In the genomic region with DNA sequence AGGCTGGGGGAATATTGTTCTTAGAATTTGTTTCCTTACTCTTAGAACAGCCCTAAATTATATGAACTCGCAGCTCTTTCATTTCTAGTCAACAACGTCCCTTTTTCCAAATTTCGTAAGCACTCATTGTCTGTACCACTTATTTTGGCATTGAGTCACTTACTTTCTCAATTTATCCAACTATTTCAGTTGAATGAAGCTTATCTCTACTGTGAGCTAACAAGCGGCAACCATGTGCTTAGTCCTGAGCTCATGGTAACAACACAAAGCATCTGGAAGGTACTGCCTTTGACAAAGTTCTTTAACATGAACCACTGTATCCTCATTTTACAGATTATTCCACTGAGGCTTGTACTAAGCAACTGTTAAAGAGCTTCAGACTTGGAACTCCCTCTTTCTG, we compare ENCODE assay signal across 12 cellular contexts.
DNase-seq lines count a peak whose midpoint lies in the region; ATAC-seq and TF ChIP-seq lines count a peak whose summit lies in the region.
"Had no signal": no experiment of that assay in that cellular context is flagged by ENCODE, and none has a peak within 500 bp of the region (broad histone marks: within the 10 kb centered on the region; RNA-seq: fewer than 3 reads in every experiment).

No MANE protein-coding gene starts in this region.

- dilution Hi-C loops in IMR-90 (cut with HindIII; ENCODE audit: low sequenced_read_pairs, unreplicated experiment), result no loop called here

- peak overlapping the region; percentile 68 to 86 for H4K8ac ChIP-seq in IMR-90 (ENCODE audit: low read depth in 2 of 2, low read length in 2 of 2)

- H3K9ac ChIP-seq in IMR-90 (ENCODE audit: low read depth, low read length) (peak overlapping the region; percentile 57; the same call in 1 of the 2 replicates), stomach smooth muscle (ENCODE audit: low read length in 2 of 2) (no peak overlapping the region)

- ATAC-seq in Right ventricle myocardium inferior, result peak; percentile 65
- ATAC-seq in IMR-90 (ENCODE audit: low read depth), result no peak
- ATAC-seq in GM18907 (IDR thresholded peaks at IDR 0.05; ENCODE audit: unreplicated experiment), result no peak

- H2AK5ac ChIP-seq in IMR-90 (ENCODE audit: low read depth, low read length), result peak overlapping the region; percentile 76

- peak overlapping the region; percentile 66 for H3K23ac ChIP-seq in IMR-90 (ENCODE audit: low read depth, low read length)

- H2BK120ac ChIP-seq in IMR-90 (ENCODE audit: low read depth, low read length), result peak overlapping the region; percentile 92

- H4K20me1 ChIP-seq in IMR-90 (ENCODE audit: insufficient read depth, low read length), result no peaks in the 10 kb centered on the region

- H3K4me3 Mint-ChIP-seq in chondrocyte (ENCODE audit: unreplicated experiment), result no peak overlapping the region

- no peaks in the 10 kb centered on the region for H3K36me3 Mint-ChIP-seq in chondrocyte (ENCODE audit: low read depth)

- peak overlapping the region; percentile 85 for H2BK20ac ChIP-seq in IMR-90 (ENCODE audit: low read depth, low read length)

- no peaks in the 10 kb centered on the region for H3K9me3 Mint-ChIP-seq in chondrocyte (ENCODE audit: low read depth)

- peaks cover 30% of the 10 kb centered on the region for H3K4me1 Mint-ChIP-seq in chondrocyte (ENCODE audit: low read depth)

- H3K79me1 ChIP-seq in IMR-90 (ENCODE audit: low read depth in 1 of 2, low read length in 2 of 2), result peaks cover 55 to 90% of the 10 kb centered on the region in 2 experiments

- no TSS peak for BruUV-seq in IMR-90 (replicated peaks; lab: Mats Ljungman, UMichigan)

- no peak overlapping the region for H3K4me2 ChIP-seq in IMR-90 (ENCODE audit: low read depth, low read length)

- TF ChIP-seq POLR2A in IMR-90 (IDR thresholded peaks at IDR 0.05; ENCODE audit: low read depth, low read length), result no peak; the same call in 1 of the 2 replicates

- H3K27me3 Mint-ChIP-seq in chondrocyte (ENCODE audit: low read depth), result no peaks in the 10 kb centered on the region

- TF ChIP-seq CTCF in IMR-90 (conservative IDR thresholded peaks at IDR 0.05; ENCODE audit: low read depth, low read length) (no peak), chondrocyte (IDR thresholded peaks at IDR 0.05) (no peak)

- CTCF ChIA-PET in IMR-90 (lab: Yijun Ruan, JAX), result interaction anchor here (1.0 kb wide), 1 partner anchor 47 kb away, joined by 3 read pairs; no protein-coding TSS in a partner anchor

- no peaks in the 10 kb centered on the region for H3K9me3 ChIP-seq in IMR-90 (ENCODE audit: control insufficient read depth, insufficient read depth, low read length)
- H3K9me3 ChIP-seq in stomach smooth muscle (ENCODE audit: control insufficient read depth in 2 of 2, low read length in 2 of 2), result no peaks in the 10 kb centered on the region
- H3K9me3 ChIP-seq: heart left ventricle had no signal

- peak overlapping the region; percentile 92; the same call in 1 of the 2 replicates for H3K27ac ChIP-seq in IMR-90 (ENCODE audit: insufficient read depth, low read length)
- peak overlapping the region; percentile 62 for H3K27ac ChIP-seq in stomach smooth muscle (ENCODE audit: low read length)

- peak overlapping the region; percentile 54 for H3K14ac ChIP-seq in IMR-90 (replicated peaks; ENCODE audit: low read depth, low read length)

- H3K4me1 ChIP-seq in IMR-90 (ENCODE audit: control insufficient read depth, insufficient read depth, low read length) (peaks cover 28% of the 10 kb centered on the region), stomach smooth muscle (ENCODE audit: control insufficient read depth, insufficient read depth, low read length) (peaks cover 10% of the 10 kb centered on the region)

- H3K36me3 ChIP-seq in IMR-90 (ENCODE audit: control insufficient read depth, insufficient read depth, low read length), result peaks cover 3% of the 10 kb centered on the region; the same call in 1 of the 2 replicates
- no peaks in the 10 kb centered on the region for H3K36me3 ChIP-seq in stomach smooth muscle (ENCODE audit: control insufficient read depth in 2 of 2, insufficient read depth in 2 of 2, low read length in 2 of 2)
- H3K36me3 ChIP-seq: heart left ventricle had no signal

- H3K4me3 ChIP-seq in IMR-90 (ENCODE audit: insufficient read depth, low read depth, low read length), result no peak overlapping the region
- H3K4me3 ChIP-seq in stomach smooth muscle (ENCODE audit: low read length in 2 of 2), result no peak overlapping the region
- H3K4me3 ChIP-seq: coronary artery, heart left ventricle, MG63 had no signal

- no peak for TF ChIP-seq RAD21 in IMR-90 (IDR thresholded peaks at IDR 0.05; ENCODE audit: low read length)

- intact Hi-C loops in Right ventricle myocardium inferior (cut with DNase I), result no loop called here
- intact Hi-C loops in cardiac septum (cut with DNase I), result no loop called here
- intact Hi-C loops in IMR-90 (cut with micrococcal nuclease), result loop anchor here (1.0 kb wide), 1 partner anchor 10 kb away; no protein-coding TSS in a partner anchor

- H2BK15ac ChIP-seq in IMR-90 (ENCODE audit: low read depth, low read length), result peak overlapping the region; percentile 95

- H3K9me1 ChIP-seq in IMR-90 (ENCODE audit: insufficient read depth, low read length), result peaks cover 26% of the 10 kb centered on the region

- peak overlapping the region; percentile 93; the same call in 1 of the 2 replicates for H4K5ac ChIP-seq in IMR-90 (ENCODE audit: low read depth, low read length)

- POLR2A ChIA-PET in IMR-90 (lab: Charles Lee; ENCODE audit: unreplicated experiment), result no interaction called here

- peak overlapping the region; percentile 73 for H3K4ac ChIP-seq in IMR-90 (ENCODE audit: low read depth, low read length)

- no peak for DNase-seq in Right ventricle myocardium inferior (ENCODE audit: missing footprints)
- DNase-seq in cardiac septum (ENCODE audit: low spot score), result no peak
- DNase-seq in IMR-90, result no peak
- DNase-seq in chondrocyte (ENCODE audit: low spot score), result no peak
- DNase-seq in GM19238 (ENCODE audit: insufficient read length, low spot score), result no peak
- DNase-seq in NCI-H187 treated with DMSO at 0.1 percent for 48 hours (lab: John Stamatoyannopoulos, UW), result no peak
- DNase-seq: 8988T, heart left ventricle, MG63 had no signal

- peak overlapping the region; percentile 94; the same call in 1 of the 2 replicates for H3K18ac ChIP-seq in IMR-90 (ENCODE audit: low read depth, low read length)

- in situ Hi-C loops in IMR-90 (cut with MboI; ENCODE audit: low sequenced_read_pairs), result no loop called here

- peak overlapping the region; percentile 32; the same call in 1 of the 2 replicates for H3K56ac ChIP-seq in IMR-90 (ENCODE audit: extremely low read depth, insufficient read depth, low read length)

- H2BK5ac ChIP-seq in IMR-90 (ENCODE audit: low read depth, low read length, poor library complexity, severe bottlenecking), result peak overlapping the region; percentile 98

- H3K27me3 ChIP-seq in IMR-90 (ENCODE audit: control insufficient read depth, insufficient read depth, low read length) (no peaks in the 10 kb centered on the region), stomach smooth muscle (ENCODE audit: control insufficient read depth in 1 of 2, insufficient read depth in 2 of 2, low read length in 2 of 2) (no peaks in the 10 kb centered on the region)
- H3K27me3 ChIP-seq: heart left ventricle, MG63 had no signal

- peak overlapping the region; percentile 75 for H3K27ac Mint-ChIP-seq in chondrocyte (ENCODE audit: unreplicated experiment)

- H2AFZ ChIP-seq in IMR-90 (replicated peaks; ENCODE audit: low read length, poor library complexity), result no peak overlapping the region

- H2AK9ac ChIP-seq in IMR-90 (replicated peaks; ENCODE audit: low read depth, low read length, poor library complexity), result peak overlapping the region; percentile 38

- H4K91ac ChIP-seq in IMR-90 (ENCODE audit: insufficient read depth, low read depth, low read length), result peak overlapping the region; percentile 88

- WGBS in IMR-90 (ENCODE audit: extremely low coverage in 2 of 2, insufficient read length in 1 of 2), 2 experiments, result 100% methylated on average over 2 of the region's 4 CpGs; no CpG with 5 or more reads in 1 of the 2 experiments

TF ChIP-seq in IMR-90, 13 proteins besides CTCF, POLR2A, EP300 and RAD21:
- no peak for TF ChIP-seq NFE2L2 (IDR thresholded peaks at IDR 0.05; ENCODE audit: low read depth, low read length)
- TF ChIP-seq FOS (IDR thresholded peaks at IDR 0.05; ENCODE audit: low read depth, low read length), result no peak
- no peak for TF ChIP-seq MXI1 (IDR thresholded peaks at IDR 0.05; ENCODE audit: borderline replicate concordance, low read depth, low read length)
- no peak for TF ChIP-seq CHD1 (IDR thresholded peaks at IDR 0.05; ENCODE audit: low read depth, low read length)
- no peak for TF ChIP-seq MAFK (IDR thresholded peaks at IDR 0.05; ENCODE audit: low read depth, low read length)
- TF ChIP-seq SMC3 (IDR thresholded peaks at IDR 0.05; ENCODE audit: low read depth, low read length), result no peak
- no peak for TF ChIP-seq CEBPB (IDR thresholded peaks at IDR 0.05; ENCODE audit: low read depth, low read length)
